22 cellular contexts compared by ENCODE assay signal in the genomic region with DNA sequence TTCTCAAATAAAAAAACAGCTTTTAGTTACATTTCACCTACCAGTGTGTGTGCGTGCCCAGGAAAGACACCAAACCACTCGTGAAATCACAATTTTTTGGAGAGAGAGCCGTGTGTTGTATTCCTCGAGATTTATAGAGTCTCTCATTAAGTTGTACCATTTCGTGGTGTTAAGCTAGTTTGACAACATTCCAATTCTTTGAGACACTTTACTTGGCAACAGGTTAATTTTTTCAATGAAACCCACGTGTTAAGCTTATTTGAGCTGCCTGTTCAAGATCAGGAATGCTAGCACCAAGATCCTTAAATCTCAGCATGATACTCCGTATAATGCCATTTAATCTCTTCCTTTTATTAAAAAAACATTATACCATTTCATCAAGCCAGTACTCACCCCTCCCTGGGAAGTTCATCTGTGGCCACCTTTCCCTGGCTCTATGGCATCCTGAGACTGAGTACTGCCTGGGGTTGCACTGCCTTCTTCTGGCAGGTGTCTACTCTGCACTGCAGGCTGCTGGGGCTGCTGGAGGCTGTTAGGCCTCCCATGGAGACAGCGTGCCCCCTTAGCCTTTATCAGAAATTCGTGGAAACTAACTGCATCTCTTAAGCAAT.
DNase-seq lines count a peak whose midpoint lies in the region; ATAC-seq and TF ChIP-seq lines count a peak whose summit lies in the region.
"Had no signal": no experiment of that assay in that cellular context is flagged by ENCODE, and none has a peak within 500 bp of the region (broad histone marks: within the 10 kb centered on the region; RNA-seq: fewer than 3 reads in every experiment).

No MANE protein-coding gene starts in this region.

- intact Hi-C loops in left ventricle myocardium superior (cut with micrococcal nuclease) (no loop called here), cardiac septum (cut with DNase I) (no loop called here), thyroid gland (cut with DNase I) (no loop called here)

- WGBS in thyroid gland, 2 donors = 38 to 49% methylated on average over 9 of the region's 9 CpGs

- no peaks in the 10 kb centered on the region for H3K4me1 Mint-ChIP-seq in activated T-cell treated with anti-CD3 and anti-CD28 coated beads, Interleukin-2, amount 50 U/mL, for 72 hours (ENCODE audit: low read depth)
- H3K4me1 Mint-ChIP-seq: activated naive CD4-positive, alpha-beta T cell treated with anti-CD3 and anti-CD28 coated beads, Interleukin-2, amount 10 ng/mL, durations not matched to agents 7 days and 5 days had no signal

- H3K27me3 Mint-ChIP-seq in activated T-cell treated with anti-CD3 and anti-CD28 coated beads, Interleukin-2, amount 50 U/mL, for 72 hours (ENCODE audit: low read depth) = no peaks in the 10 kb centered on the region
- H3K27me3 Mint-ChIP-seq: activated naive CD4-positive, alpha-beta T cell treated with anti-CD3 and anti-CD28 coated beads, Interleukin-2, amount 10 ng/mL, durations not matched to agents 7 days and 5 days; dendritic cell treated with granulocyte-macrophage colony-stimulating factor and Interleukin-4, amounts not matched to agents 40 ng/mL and 50 ng/mL, for 4 days had no signal

- H3K36me3 ChIP-seq in RWPE2 (ENCODE audit: low read depth) = peaks cover 6% of the 10 kb centered on the region
- H3K36me3 ChIP-seq in thyroid gland = peaks cover 0 to 9% of the 10 kb centered on the region in 2 donors
- H3K36me3 ChIP-seq: vagina had no signal

- peak; percentile 61 for TF ChIP-seq CTCF in RWPE2 (IDR thresholded peaks at IDR 0.05; ENCODE audit: poor library complexity, severe bottlenecking)
- no peak for TF ChIP-seq CTCF in thyroid gland (IDR thresholded peaks at IDR 0.05)

- no peaks in the 10 kb centered on the region for H3K9me3 Mint-ChIP-seq in activated T-cell treated with anti-CD3 and anti-CD28 coated beads, Interleukin-2, amount 50 U/mL, for 72 hours
- H3K9me3 Mint-ChIP-seq: activated naive CD4-positive, alpha-beta T cell treated with anti-CD3 and anti-CD28 coated beads, Interleukin-2, amount 10 ng/mL, durations not matched to agents 7 days and 5 days; dendritic cell treated with granulocyte-macrophage colony-stimulating factor and Interleukin-4, amounts not matched to agents 40 ng/mL and 50 ng/mL, for 4 days had no signal

- DNase-seq in left ventricle myocardium superior (no peak), cardiac septum (ENCODE audit: low spot score) (no peak), RWPE2 (ENCODE audit: low spot score) (no peak), iPS-NIHi11 (ENCODE audit: low spot score) (peak; percentile 44), thyroid gland (peak; percentile 17 to 28), cerebellar cortex (ENCODE audit: low spot score) (no peak)
- no peak for DNase-seq in activated T-cell treated with anti-CD3 and anti-CD28 coated beads, Interleukin-2, amount 50 U/mL, for 72 hours
- DNase-seq: activated CD4-positive, alpha-beta T cell treated with anti-CD3 and anti-CD28 coated beads, Interleukin-2, amount 50 U/mL, for 1 hour; activated naive CD4-positive, alpha-beta T cell treated with anti-CD3 and anti-CD28 coated beads, Interleukin-2, amount 10 ng/mL, durations not matched to agents 7 days and 5 days; activated T-cell treated with anti-CD3 and anti-CD28 coated beads for 4 hours; COR-L47; KG1; NCI-H1048; NCI-H2107; NCI-H526; stimulated activated CD4-positive, alpha-beta T cell treated with anti-CD3 and anti-CD28 coated beads, Interleukin-1b, Interleukin-23, amount 100 ng/mL, for 48 hours had no signal

- H3K9me3 ChIP-seq in RWPE2 (ENCODE audit: severe bottlenecking) = no peaks in the 10 kb centered on the region
- no peaks in the 10 kb centered on the region for H3K9me3 ChIP-seq in thyroid gland
- H3K9me3 ChIP-seq: right atrium auricular region, vagina had no signal

- peaks cover 0 to 6% of the 10 kb centered on the region in 2 donors for H3K36me3 Mint-ChIP-seq in activated T-cell treated with anti-CD3 and anti-CD28 coated beads, Interleukin-2, amount 50 U/mL, for 72 hours (ENCODE audit: insufficient read depth in 2 of 2)

- no peak overlapping the region for H3K27ac Mint-ChIP-seq in activated T-cell treated with anti-CD3 and anti-CD28 coated beads, Interleukin-2, amount 50 U/mL, for 72 hours
- H3K27ac Mint-ChIP-seq: activated naive CD4-positive, alpha-beta T cell treated with anti-CD3 and anti-CD28 coated beads, Interleukin-2, amount 10 ng/mL, durations not matched to agents 7 days and 5 days; dendritic cell treated with granulocyte-macrophage colony-stimulating factor and Interleukin-4, amounts not matched to agents 40 ng/mL and 50 ng/mL, for 4 days had no signal

- H3K4me3 ChIP-seq in RWPE2 (ENCODE audit: severe bottlenecking) = no peak overlapping the region
- H3K4me3 ChIP-seq in thyroid gland (replicated peaks in 1 of 3) = no peak overlapping the region
- H3K4me3 ChIP-seq: GM12878, right atrium auricular region, vagina had no signal

- no peak overlapping the region for H3K27ac ChIP-seq in RWPE2 (ENCODE audit: poor library complexity, severe bottlenecking)
- H3K27ac ChIP-seq in thyroid gland = no peak overlapping the region
- H3K27ac ChIP-seq: right atrium auricular region, vagina had no signal

- peaks cover 14% of the 10 kb centered on the region for H3K4me1 ChIP-seq in RWPE2 (ENCODE audit: insufficient read depth, poor library complexity, severe bottlenecking)
- H3K4me1 ChIP-seq in thyroid gland = peaks cover 4 to 10% of the 10 kb centered on the region in 2 donors
- H3K4me1 ChIP-seq: right atrium auricular region, vagina had no signal

- no peak overlapping the region for H3K4me3 Mint-ChIP-seq in activated T-cell treated with anti-CD3 and anti-CD28 coated beads, Interleukin-2, amount 50 U/mL, for 72 hours
- H3K4me3 Mint-ChIP-seq: activated naive CD4-positive, alpha-beta T cell treated with anti-CD3 and anti-CD28 coated beads, Interleukin-2, amount 10 ng/mL, durations not matched to agents 7 days and 5 days; dendritic cell treated with granulocyte-macrophage colony-stimulating factor and Interleukin-4, amounts not matched to agents 40 ng/mL and 50 ng/mL, for 4 days had no signal

- H3K27me3 ChIP-seq in RWPE2 (ENCODE audit: insufficient read depth, poor library complexity, severe bottlenecking) (no peaks in the 10 kb centered on the region), thyroid gland (no peaks in the 10 kb centered on the region)
- H3K27me3 ChIP-seq: right atrium auricular region, vagina had no signal

- ATAC-seq in left ventricle myocardium superior = peak; percentile 14
- peak; percentile 72 for ATAC-seq in RWPE2 (ENCODE audit: low read depth)
- no peak for ATAC-seq in HG03045 (IDR thresholded peaks at IDR 0.05; ENCODE audit: unreplicated experiment)
- ATAC-seq in activated T-cell treated with anti-CD3 and anti-CD28 coated beads, Interleukin-2, amount 50 U/mL, for 72 hours (replicated peaks in 1 of 2) = no peak
- ATAC-seq: GM12878, Panc1 had no signal

- TF ChIP-seq POLR2A in thyroid gland (IDR thresholded peaks at IDR 0.05) = no peak

Comparison
In these comparisons a context has a peak if more than half of its experiments do, and no peak if none do; other contexts are left out.
1. ATAC-seq: peak in left ventricle myocardium superior (single experiment) and RWPE2 (single experiment); none in HG03045 (single experiment) and activated T-cell treated with anti-CD3 and anti-CD28 coated beads, Interleukin-2, amount 50 U/mL, for 72 hours (0 of 2).
2. DNase-seq: peak in iPS-NIHi11 (single experiment) and thyroid gland (2 of 2); none in left ventricle myocardium superior (single experiment), cardiac septum (single experiment), RWPE2 (single experiment), activated T-cell treated with anti-CD3 and anti-CD28 coated beads, Interleukin-2, amount 50 U/mL, for 72 hours (0 of 2) and cerebellar cortex (single experiment).